In genomic region chr7:20913853-20914252, GRCh38 we compare ENCODE assay signal across 8 cellular contexts.
"Had no signal": no experiment of that assay in that cellular context is flagged by ENCODE, and none has a peak within 500 bp of the region (broad histone marks: within the 10 kb centered on the region; RNA-seq: fewer than 3 reads in every experiment).

No MANE protein-coding gene starts in this region.

- H3K27ac ChIP-seq: GM23248, HL-60 had no signal

- ATAC-seq: HCT116 had no signal

- H3K9me3 ChIP-seq: HAP-1 had no signal

- H3K4me3 ChIP-seq: GM23248, HAP-1 had no signal

- DNase-seq: GM23248, GOT3, H7, HFFc6, IMR-90 had no signal

- H3K9ac ChIP-seq: GM23248 had no signal

- H2AFZ ChIP-seq: GM23248 had no signal

- H3K36me3 ChIP-seq: HAP-1 had no signal
